13 cellular contexts compared by ENCODE assay signal in genomic region chr3:51336261-51336660, GRCh38. TPM values are rescaled to one million over a fixed set of nuclear protein-coding genes. Genes with fewer than 3 reads are reported as not detected.
DNase-seq lines count a peak whose midpoint lies in the region; ATAC-seq, FAIRE-seq and TF ChIP-seq lines count a peak whose summit lies in the region.
"Had no signal": no experiment of that assay in that cellular context is flagged by ENCODE, and none has a peak within 500 bp of the region (broad histone marks: within the 10 kb centered on the region; RNA-seq: fewer than 3 reads in every experiment).

No MANE protein-coding gene starts in this region.

- H3K4ac ChIP-seq in H9 (ENCODE audit: low read depth, low read length): no peak overlapping the region

- no peak overlapping the region for H3K9ac ChIP-seq in H9 (ENCODE audit: extremely low read depth, insufficient read length, low read length)
- H3K9ac ChIP-seq: BLaER1 treated with 17β-estradiol and CSF1 and Interleukin-3, amounts not matched to agents 10 nM and 100 nM had no signal

- H3K9me3 Mint-ChIP-seq in H9: no peaks in the 10 kb centered on the region
- H3K9me3 Mint-ChIP-seq in nephron progenitor cell: no peaks in the 10 kb centered on the region
- H3K9me3 Mint-ChIP-seq: CD4-positive, CD25-positive, alpha-beta regulatory T cell had no signal

- H3K36me3 Mint-ChIP-seq in H9 (ENCODE audit: insufficient read depth in 1 of 3, low read depth in 3 of 3) (peaks cover 8 to 31% (median 13%) of the 10 kb centered on the region in 3 experiments), nephron progenitor cell (ENCODE audit: low read depth) (no peaks in the 10 kb centered on the region)

- H4K5ac ChIP-seq in H9 (ENCODE audit: insufficient read length, low read depth, low read length): no peak overlapping the region

- H3K27me3 Mint-ChIP-seq in H9 (ENCODE audit: low read depth) (no peaks in the 10 kb centered on the region), nephron progenitor cell (ENCODE audit: low read depth, poor library complexity) (no peaks in the 10 kb centered on the region)

- H3K4me1 ChIP-seq in H9 (ENCODE audit: insufficient read depth, low read length): peaks cover 12% of the 10 kb centered on the region
- peaks cover 18 to 32% (median 20%) of the 10 kb centered on the region in 4 donors for H3K4me1 ChIP-seq in esophagus muscularis mucosa
- H3K4me1 ChIP-seq in small intestine (ENCODE audit: control insufficient read depth in 2 of 2, insufficient read depth in 1 of 2, low read depth in 1 of 2, low read length in 1 of 2): no peaks in the 10 kb centered on the region

- intact Hi-C loops in esophagus muscularis mucosa (cut with DNase I): no loop called here

- H3K4me3 Mint-ChIP-seq in H9 (no peak overlapping the region), nephron progenitor cell (no peak overlapping the region)
- H3K4me3 Mint-ChIP-seq: CD4-positive, CD25-positive, alpha-beta regulatory T cell had no signal

- H2BK120ac ChIP-seq in H9 (ENCODE audit: low read depth, low read length, poor library complexity, severe bottlenecking): no peak overlapping the region

- H3K9me3 ChIP-seq in H9 (ENCODE audit: control insufficient read depth, low read depth, low read length) (no peaks in the 10 kb centered on the region), esophagus muscularis mucosa (no peaks in the 10 kb centered on the region), small intestine (ENCODE audit: control insufficient read depth, low read depth) (no peaks in the 10 kb centered on the region)
- H3K9me3 ChIP-seq: BLaER1 treated with 17β-estradiol and CSF1 and Interleukin-3, amounts not matched to agents 10 nM and 100 nM had no signal

- no peak overlapping the region for H2BK12ac ChIP-seq in H9 (ENCODE audit: insufficient read length, low read depth, low read length)

- no peak overlapping the region for H3T11ph ChIP-seq in H9 (ENCODE audit: low read length)

- H3K56ac ChIP-seq in H9 (ENCODE audit: insufficient read length, low read depth, low read length): no peak overlapping the region

- H3K79me1 ChIP-seq in H9 (ENCODE audit: insufficient read depth, low read depth, low read length, poor library complexity, severe bottlenecking): no peaks in the 10 kb centered on the region

- no peaks in the 10 kb centered on the region for H3K79me2 ChIP-seq in H9 (ENCODE audit: insufficient read depth, low read length)

- H2BK15ac ChIP-seq in H9 (ENCODE audit: low read depth, low read length): no peak overlapping the region

- H3K23me2 ChIP-seq in H9 (ENCODE audit: insufficient read length, low read depth, low read length, poor library complexity, severe bottlenecking): no peaks in the 10 kb centered on the region

- H3K4me3 ChIP-seq in esophagus muscularis mucosa (no peak overlapping the region), small intestine (ENCODE audit: low read depth in 1 of 2, low read length in 2 of 2) (no peak overlapping the region)
- H3K4me3 ChIP-seq: BLaER1 treated with 17β-estradiol and CSF1 and Interleukin-3, amounts not matched to agents 10 nM and 100 nM had no signal

- no peak overlapping the region for H2AFZ ChIP-seq in H9 (ENCODE audit: low read length)

- no peak overlapping the region for H3K27ac ChIP-seq in H9 (ENCODE audit: insufficient read length, low read depth, low read length)
- no peak overlapping the region for H3K27ac ChIP-seq in esophagus muscularis mucosa (replicated peaks in 1 of 4)
- no peak overlapping the region for H3K27ac ChIP-seq in small intestine (ENCODE audit: low read depth in 1 of 2, low read length in 1 of 2)
- H3K27ac ChIP-seq: BLaER1 treated with 17β-estradiol and CSF1 and Interleukin-3, amounts not matched to agents 10 nM and 100 nM had no signal

- DNase-seq in ELF-1 (ENCODE audit: low read depth, low spot score) (peak; percentile 18), H9 (peak; percentile 39), esophagus muscularis mucosa (ENCODE audit: extremely low spot score) (peak; percentile 31), nephron progenitor cell (no peak), small intestine (no peak)
- no peak for DNase-seq in stimulated activated CD4-positive, alpha-beta T cell treated with anti-CD3 and anti-CD28 coated beads, Interleukin-2, amount 100 ng/mL, for 24 hours
- DNase-seq: ACHN; CD4-positive, CD25-positive, alpha-beta regulatory T cell; DMS53; IMR-90 had no signal

- H2BK20ac ChIP-seq in H9 (ENCODE audit: low read depth, low read length, poor library complexity, severe bottlenecking): no peak overlapping the region

- WGBS in H9 (ENCODE audit: extremely low coverage, insufficient read length, low lambda C conversion rate): no CpG with 5 or more reads among the region's 1 CpG
- WGBS in esophagus muscularis mucosa: 91% methylated on average over 1 of the region's 1 CpG
- 82 to 96% (median 85%) methylated on average over 1 of the region's 1 CpG for WGBS in small intestine, 3 donors

- H3K14ac ChIP-seq in H9 (ENCODE audit: insufficient read depth, low read length): no peak overlapping the region

- no peak for FAIRE-seq in small intestine (lab: Jason Lieb, UNC)
- FAIRE-seq: H54 had no signal

- TF ChIP-seq POLR2A in esophagus muscularis mucosa (IDR thresholded peaks at IDR 0.05; ENCODE audit: low read depth): no peak

- H3K27ac Mint-ChIP-seq in H9: peak overlapping the region in 1 of 3 experiments; percentile 70; a peak in 1 of 7 replicates
- H3K27ac Mint-ChIP-seq in nephron progenitor cell: peak overlapping the region; percentile 15
- H3K27ac Mint-ChIP-seq: CD4-positive, CD25-positive, alpha-beta regulatory T cell had no signal

- H3K4me2 ChIP-seq in H9 (ENCODE audit: insufficient read depth, insufficient read length, low read length): no peak overlapping the region
- H3K4me2 ChIP-seq: BLaER1 treated with 17β-estradiol and CSF1 and Interleukin-3, amounts not matched to agents 10 nM and 100 nM had no signal

- peaks cover 0 to 16% (median 3%) of the 10 kb centered on the region in 4 donors for H3K36me3 ChIP-seq in esophagus muscularis mucosa
- H3K36me3 ChIP-seq in small intestine (ENCODE audit: control insufficient read depth in 2 of 2, insufficient read depth in 2 of 2, low read length in 2 of 2): no peaks in the 10 kb centered on the region
- H3K36me3 ChIP-seq: BLaER1 treated with 17β-estradiol and CSF1 and Interleukin-3, amounts not matched to agents 10 nM and 100 nM had no signal

- H4K91ac ChIP-seq in H9 (ENCODE audit: insufficient read length, low read depth, low read length): no peak overlapping the region

- no peak for TF ChIP-seq EP300 in esophagus muscularis mucosa (IDR thresholded peaks at IDR 0.05)

- H3K27me3 ChIP-seq in H9 (ENCODE audit: insufficient read depth, low read length) (no peaks in the 10 kb centered on the region), esophagus muscularis mucosa (no peaks in the 10 kb centered on the region), small intestine (ENCODE audit: control insufficient read depth in 2 of 2, insufficient read depth in 2 of 2, low read length in 2 of 2) (no peaks in the 10 kb centered on the region)
- H3K27me3 ChIP-seq: BLaER1 treated with 17β-estradiol and CSF1 and Interleukin-3, amounts not matched to agents 10 nM and 100 nM had no signal

- no peak overlapping the region for H4K8ac ChIP-seq in H9 (replicated peaks; ENCODE audit: insufficient read length, low read depth, low read length)

- H3K23ac ChIP-seq in H9 (ENCODE audit: insufficient read length, low read depth, low read length): no peak overlapping the region

- no peak overlapping the region for H3K18ac ChIP-seq in H9 (ENCODE audit: insufficient read length, low read depth, low read length)

- peaks cover 20 to 23% of the 10 kb centered on the region in 2 experiments for H3K4me1 Mint-ChIP-seq in H9
- peaks cover 22% of the 10 kb centered on the region for H3K4me1 Mint-ChIP-seq in nephron progenitor cell
- H3K4me1 Mint-ChIP-seq: CD4-positive, CD25-positive, alpha-beta regulatory T cell had no signal

- no peaks in the 10 kb centered on the region for H4K20me1 ChIP-seq in H9 (ENCODE audit: control insufficient read depth, insufficient read depth, insufficient read length)
- H4K20me1 ChIP-seq: BLaER1 treated with 17β-estradiol and CSF1 and Interleukin-3, amounts not matched to agents 10 nM and 100 nM had no signal

- TF ChIP-seq CTCF in H9 (conservative IDR thresholded peaks at IDR 0.05): no peak; the same call in 2 of the 3 replicates
- no peak for TF ChIP-seq CTCF in esophagus muscularis mucosa (IDR thresholded peaks at IDR 0.05)
- no peak for TF ChIP-seq CTCF in nephron progenitor cell (IDR thresholded peaks at IDR 0.05)

- no peak overlapping the region for H2AK5ac ChIP-seq in H9 (ENCODE audit: insufficient read length, low read length)

- no peak for ATAC-seq in GM18517 (IDR thresholded peaks at IDR 0.05; ENCODE audit: unreplicated experiment)

- no peak overlapping the region for H2BK5ac ChIP-seq in H9 (ENCODE audit: insufficient read length, low read length)

RNA-seq across cellular contexts. Expression of gene MANF, which starts 48.8 kb away (rescaled TPM):
- 145 and 148 TPM in 2 replicates for total RNA-seq in H9 (2021)
- total RNA-seq in esophagus muscularis mucosa: 10 to 100 TPM; 16.2 to 34.6 (median 24.9) TPM
- 100 to 1,000 TPM in 1 of 3 donors, 10 to 100 TPM in 2; 17.7 to 141 (median 52.7) TPM for polyA plus RNA-seq in small intestine

RNA-seq across cellular contexts. Expression of gene RBM15B, which starts 54.8 kb away (rescaled TPM):
- total RNA-seq in H9 (2021) (61.1 and 61.9 TPM in 2 replicates), esophagus muscularis mucosa (10 to 100 TPM; 27.8 to 50.5 (median 42.6) TPM)
- polyA plus RNA-seq in small intestine: 10 to 100 TPM in 1 of 3 donors, 1 to 10 TPM in 2; 8.9 to 18.3 (median 9.6) TPM

Comparison
In these comparisons a context has a peak if more than half of its experiments do, and no peak if none do; other contexts are left out.
1. DNase-seq: peak in ELF-1 (single experiment), H9 (single experiment) and esophagus muscularis mucosa (single experiment); none in nephron progenitor cell (single experiment), stimulated activated CD4-positive, alpha-beta T cell treated with anti-CD3 and anti-CD28 coated beads, Interleukin-2, amount 100 ng/mL, for 24 hours (0 of 2) and small intestine (single experiment).